Comparison of ENCODE assay signal across 8 cellular contexts in the genomic region with DNA sequence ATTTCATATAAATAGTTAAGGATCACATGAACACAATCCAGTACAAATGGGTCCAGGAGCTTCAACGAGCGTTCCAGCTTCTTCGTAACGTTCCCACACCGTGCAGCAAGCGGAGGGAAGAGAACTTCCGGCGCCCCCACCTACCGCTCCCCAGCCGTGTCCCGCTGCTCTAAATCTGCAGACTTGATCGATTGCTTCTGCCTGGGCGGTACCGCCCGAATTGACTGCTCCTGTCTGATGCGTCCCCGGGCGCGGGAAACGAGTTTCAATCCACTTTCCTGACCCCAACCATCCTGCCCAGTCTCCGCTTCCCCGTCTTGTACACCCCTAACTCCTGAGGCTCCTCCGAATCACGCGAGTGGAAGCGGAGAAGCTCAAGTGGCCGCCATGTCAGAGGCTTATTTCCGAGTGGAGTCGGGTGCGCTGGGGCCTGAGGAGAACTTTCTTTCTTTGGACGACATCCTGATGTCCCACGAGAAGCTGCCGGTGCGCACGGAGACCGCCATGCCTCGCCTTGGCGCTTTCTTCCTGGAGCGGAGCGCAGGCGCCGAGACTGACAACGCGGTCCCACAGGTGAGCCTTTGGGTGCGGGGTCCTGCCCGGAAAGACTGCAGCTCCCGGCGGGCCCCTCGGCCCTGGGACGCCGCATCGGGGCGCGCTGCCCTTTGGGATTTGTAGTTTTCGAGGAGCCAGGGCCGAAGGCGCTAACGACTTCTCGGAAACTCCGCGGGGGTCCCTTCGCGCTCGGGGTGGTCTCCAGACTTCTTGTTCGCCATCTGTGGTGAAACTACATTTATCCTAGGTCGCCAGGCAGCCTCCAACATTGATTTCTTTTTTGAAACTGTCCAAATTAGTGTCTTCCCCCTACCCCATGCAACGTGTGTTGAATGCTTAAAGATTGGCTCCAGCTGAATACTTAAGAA. TPM values are rescaled to one million over a fixed set of nuclear protein-coding genes. Genes with fewer than 3 reads are reported as not detected.
DNase-seq lines count a peak whose midpoint lies in the region; ATAC-seq, FAIRE-seq and TF ChIP-seq lines count a peak whose summit lies in the region.

GINS3 (plus strand) TSS at position 257 of the 923 bp plus-strand sequence; CDS start at position 388, 131 bp downstream.

- H3K9me3 Mint-ChIP-seq in T-cell (no peaks in the 10 kb centered on the region), progenitor cell of endocrine pancreas (ENCODE audit: low read depth) (no peaks in the 10 kb centered on the region)

- CTCF ChIA-PET in T-cell (lab: Charles Lee), result interaction anchor here (0.7 to 1.0 kb wide), 5 partner anchors 10 to 363 kb away, joined by 3 to 5 read pairs (median 3); no protein-coding TSS in a partner anchor

- H3K27ac Mint-ChIP-seq in T-cell, result peak within 1 kb of the TSS; percentile 91 to 98
- peak within 1 kb of the TSS; percentile 95 for H3K27ac Mint-ChIP-seq in progenitor cell of endocrine pancreas

- H3K27me3 Mint-ChIP-seq in T-cell (no peaks in the 10 kb centered on the region), progenitor cell of endocrine pancreas (peaks cover 29% of the 10 kb centered on the region)

- intact Hi-C loops in adrenal gland (cut with DNase I), result no loop called here
- intact Hi-C loops in left cardiac atrium (cut with DNase I), result loop anchor here in 1 of 2 donors (10.0 kb wide), 1 partner anchor 92 kb away; no protein-coding TSS in a partner anchor

- peaks cover 7 to 8% of the 10 kb centered on the region in 2 donors for H3K4me1 ChIP-seq in adrenal gland (replicated peaks in 1 of 2)

- H3K4me1 Mint-ChIP-seq in T-cell, result peaks cover 14 to 18% (median 14%) of the 10 kb centered on the region in 3 donors
- H3K4me1 Mint-ChIP-seq in progenitor cell of endocrine pancreas (ENCODE audit: low read depth), result no peaks in the 10 kb centered on the region

- peak; percentile 85 for DNase-seq in GM12891 (ENCODE audit: insufficient read length, low spot score)
- peak; percentile 75 for DNase-seq in NCI-H1436 (lab: John Stamatoyannopoulos, UW)
- DNase-seq in T-cell, result peak; percentile 62 to 89 (median 78)
- peak; percentile 87 to 95 (median 91) for DNase-seq in adrenal gland
- DNase-seq in left cardiac atrium, result peak; percentile 92
- DNase-seq in progenitor cell of endocrine pancreas (ENCODE audit: low spot score, unreplicated experiment), result peak; percentile 61
- peak; percentile 82 for DNase-seq in ureter (ENCODE audit: low spot score)

- TF ChIP-seq CTCF in adrenal gland (IDR thresholded peaks at IDR 0.05), result no peak
- TF ChIP-seq CTCF in progenitor cell of endocrine pancreas (IDR thresholded peaks at IDR 0.05; ENCODE audit: unreplicated experiment), result no peak

- H3K4me3 Mint-ChIP-seq in T-cell, result peak within 1 kb of the TSS; percentile 99 to 100 (median 100)
- H3K4me3 Mint-ChIP-seq in progenitor cell of endocrine pancreas (ENCODE audit: low read depth), result peak within 1 kb of the TSS; percentile 97

- TF ChIP-seq POLR2A in GM12891 (IDR thresholded peaks at IDR 0.05; ENCODE audit: low read depth, low read length), result peak; percentile 51; the same call in 1 of the 2 replicates
- peak in 1 of 2 donors; percentile 28 for TF ChIP-seq POLR2A in adrenal gland (IDR thresholded peaks at IDR 0.05)

- H3K4me3 ChIP-seq in adrenal gland, result peak within 1 kb of the TSS; percentile 37 to 98 (median 82)

- H3K36me3 ChIP-seq in adrenal gland (replicated peaks in 1 of 2), result no peaks in the 10 kb centered on the region

- H3K9me3 ChIP-seq in adrenal gland (replicated peaks in 1 of 3), result no peaks in the 10 kb centered on the region

- WGBS in adrenal gland, 4 donors, result 0 to 1% (median 1%) methylated on average over 40 to 67 of the region's 67 CpGs

- ATAC-seq in HG02798 (IDR thresholded peaks at IDR 0.05; ENCODE audit: poor library complexity, unreplicated experiment) (peak; percentile 96), T-cell (replicated peaks in 1 of 4) (peak; percentile 98 to 99 (median 98)), left cardiac atrium (peak; percentile 97 to 99)

- peak; percentile 92 for FAIRE-seq in GM12891 (lab: Jason Lieb, UNC)

- peak within 1 kb of the TSS; percentile 2 to 76 (median 49) for H3K27ac ChIP-seq in adrenal gland

- H3K36me3 Mint-ChIP-seq in T-cell (no peaks in the 10 kb centered on the region), progenitor cell of endocrine pancreas (ENCODE audit: insufficient read depth) (peaks cover 7% of the 10 kb centered on the region)

- no peaks in the 10 kb centered on the region for H3K27me3 ChIP-seq in adrenal gland

- POLR2A ChIA-PET in T-cell (lab: Charles Lee), result interaction anchor here in 1 of 2 donors (1.0 kb wide), 1 partner anchor 143 kb away, joined by 3 read pairs; a partner anchor contains a TSS

TF ChIP-seq in GM12891, 5 proteins besides CTCF, POLR2A, EP300 and RAD21:
- TF ChIP-seq SPI1 (IDR thresholded peaks at IDR 0.05; ENCODE audit: low read depth, low read length) (no peak), TAF1 (IDR thresholded peaks at IDR 0.05; ENCODE audit: low read depth, low read length) (peak; percentile 77)

RNA-seq across cellular contexts. Expression of gene GINS3, which starts in this region (rescaled TPM):
- 11.9 TPM for polyA plus RNA-seq in GM12891 (2012; ENCODE audit: low read depth, missing spikeins)
- total RNA-seq in T-cell (1 to 10 TPM in 4 of 5 donors, under 1 TPM in 1; 0.98 to 1.6 (median 1.3) TPM), adrenal gland (10 to 100 TPM in 6 of 8 donors, 1 to 10 TPM in 2; 7.6 to 20.2 (median 10.5) TPM), left cardiac atrium (1 to 10 TPM; 5.0 to 5.6 TPM), progenitor cell of endocrine pancreas (9.5 and 9.9 TPM in 2 replicates), ureter (7.0 TPM)
- 10 to 100 TPM in 1 of 3 donors, 1 to 10 TPM in 2; 8.6 to 18.9 (median 9.3) TPM for polyA plus RNA-seq in adrenal gland

Comparison
In these comparisons a context has a peak if more than half of its experiments do, and no peak if none do; other contexts are left out.
1. Peak in every context shown above with its lines: DNase-seq, ATAC-seq, H3K4me3 ChIP-seq and H3K27ac ChIP-seq.